29 cellular contexts compared by ENCODE assay signal in the genomic region with DNA sequence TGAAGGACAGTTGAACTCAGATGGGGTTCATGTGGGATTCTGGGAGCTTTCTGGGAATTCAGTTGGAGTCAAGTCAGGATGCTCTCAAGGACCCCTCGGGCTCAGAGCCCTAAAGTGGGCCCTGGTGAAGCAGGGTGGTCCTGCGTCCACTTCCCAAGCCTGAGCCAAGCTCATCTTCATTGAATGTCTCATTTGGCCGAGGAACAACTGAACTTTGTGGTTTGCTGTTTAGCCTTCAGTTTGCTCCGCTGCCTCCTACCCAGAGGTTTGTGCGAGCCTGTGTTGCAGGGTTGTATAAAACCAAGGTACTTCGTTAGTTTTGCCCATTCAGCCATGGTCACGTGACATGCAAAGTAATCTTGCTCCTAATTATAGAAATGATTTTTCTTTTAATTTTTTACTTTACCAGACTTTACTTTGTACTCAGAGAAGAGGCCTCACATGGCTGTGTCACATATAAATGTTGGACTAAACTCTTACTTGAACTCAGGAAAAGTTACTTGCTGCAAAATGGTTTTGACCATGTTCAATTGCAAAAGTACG. TPM values are rescaled to one million over a fixed set of nuclear protein-coding genes. Genes with fewer than 3 reads are reported as not detected.
"Had no signal": no experiment of that assay in that cellular context is flagged by ENCODE, and none has a peak within 500 bp of the region (broad histone marks: within the 10 kb centered on the region; RNA-seq: fewer than 3 reads in every experiment).

No MANE protein-coding gene starts in this region.

- H3K27me3 ChIP-seq: brain microvascular endothelial cell, SJCRH30 had no signal

- H3K36me3 Mint-ChIP-seq: activated naive CD4-positive, alpha-beta T cell treated with anti-CD3 and anti-CD28 coated beads, Interleukin-2, amount 10 ng/mL, durations not matched to agents 7 days and 5 days; activated naive CD8-positive, alpha-beta T cell treated with anti-CD3 and anti-CD28 coated beads for 36 hours had no signal

- H3K9me3 Mint-ChIP-seq: activated naive CD4-positive, alpha-beta T cell treated with anti-CD3 and anti-CD28 coated beads, Interleukin-2, amount 10 ng/mL, durations not matched to agents 7 days and 5 days; activated naive CD8-positive, alpha-beta T cell treated with anti-CD3 and anti-CD28 coated beads for 36 hours had no signal

- H3K27ac Mint-ChIP-seq: activated CD4-positive, alpha-beta memory T cell treated with anti-CD3 and anti-CD28 coated beads, Interleukin-2, amount 10 ng/mL, durations not matched to agents 7 days and 5 days; activated CD4-positive, alpha-beta T cell treated with anti-CD3 and anti-CD28 coated beads for 36 hours; activated naive CD4-positive, alpha-beta T cell treated with anti-CD3 and anti-CD28 coated beads, Interleukin-2, amount 10 ng/mL, durations not matched to agents 7 days and 5 days; activated naive CD8-positive, alpha-beta T cell treated with anti-CD3 and anti-CD28 coated beads for 36 hours; activated T-helper 17 cell treated with anti-CD3 and anti-CD28 coated beads, Interleukin-2, amount 50 U/mL, for 72 hours had no signal

- H3K4me3 Mint-ChIP-seq: activated CD4-positive, alpha-beta memory T cell treated with anti-CD3 and anti-CD28 coated beads, Interleukin-2, amount 10 ng/mL, durations not matched to agents 7 days and 5 days; activated CD4-positive, alpha-beta T cell treated with anti-CD3 and anti-CD28 coated beads for 36 hours; activated naive CD4-positive, alpha-beta T cell treated with anti-CD3 and anti-CD28 coated beads, Interleukin-2, amount 10 ng/mL, durations not matched to agents 7 days and 5 days; activated naive CD8-positive, alpha-beta T cell treated with anti-CD3 and anti-CD28 coated beads for 36 hours; activated T-helper 17 cell treated with anti-CD3 and anti-CD28 coated beads, Interleukin-2, amount 50 U/mL, for 72 hours had no signal

- H3K4me3 ChIP-seq: SJCRH30 had no signal

- H3K27ac ChIP-seq: brain microvascular endothelial cell, SJCRH30, VCaP had no signal

- H3K27me3 Mint-ChIP-seq: activated CD4-positive, alpha-beta memory T cell treated with anti-CD3 and anti-CD28 coated beads, Interleukin-2, amount 10 ng/mL, durations not matched to agents 7 days and 5 days had no signal

- H3K9me3 ChIP-seq: SJCRH30, SK-N-SH had no signal

- H3K4me1 Mint-ChIP-seq: activated CD4-positive, alpha-beta memory T cell treated with anti-CD3 and anti-CD28 coated beads, Interleukin-2, amount 10 ng/mL, durations not matched to agents 7 days and 5 days; activated CD4-positive, alpha-beta T cell treated with anti-CD3 and anti-CD28 coated beads for 36 hours; activated naive CD4-positive, alpha-beta T cell treated with anti-CD3 and anti-CD28 coated beads, Interleukin-2, amount 10 ng/mL, durations not matched to agents 7 days and 5 days; activated naive CD8-positive, alpha-beta T cell treated with anti-CD3 and anti-CD28 coated beads for 36 hours; activated T-helper 17 cell treated with anti-CD3 and anti-CD28 coated beads, Interleukin-2, amount 50 U/mL, for 72 hours had no signal

- DNase-seq: activated CD4-positive, alpha-beta memory T cell treated with anti-CD3 and anti-CD28 coated beads, Interleukin-2, amount 10 ng/mL, durations not matched to agents 7 days and 5 days; activated CD4-positive, alpha-beta T cell treated with anti-CD3 and anti-CD28 coated beads for 36 hours; activated CD4-positive, alpha-beta T cell treated with anti-CD3 and anti-CD28 coated beads, Interleukin-2, amount 50 U/mL, for 1 hour; activated gamma-delta T cell; activated naive CD4-positive, alpha-beta T cell treated with anti-CD3 and anti-CD28 coated beads, Interleukin-2, amount 10 ng/mL, durations not matched to agents 7 days and 5 days; activated naive CD8-positive, alpha-beta T cell treated with anti-CD3 and anti-CD28 coated beads for 36 hours; activated T-cell treated with anti-CD3 and anti-CD28 coated beads for 4 hours; activated T-cell treated with anti-CD3 and anti-CD28 coated beads, Interleukin-2, amount 50 U/mL, for 48 hours; brain microvascular endothelial cell; Karpas-422; NCI-H146; NCI-H187 treated with DMSO at 0.1 percent for 48 hours; NCI-H2081 treated with DMSO at 0.1 percent for 48 hours; NCI-H2227 treated with DMSO at 0.1 percent for 48 hours; NCI-H446 treated with DMSO at 0.1 percent for 48 hours; NCI-H524 treated with DMSO at 0.1 percent for 48 hours; NCI-H748 treated with DMSO at 0.1 percent for 48 hours; NK-92 treated with Interleukin-12 subunit alpha and Interleukin-12 subunit beta, amount 100 ng/mL, for 24 hours; OCI-M1; RPMI8226; SJCRH30; SK-N-SH; T-helper 1 cell had no signal

- H3K9ac ChIP-seq: SK-N-SH had no signal

- ATAC-seq: activated CD4-positive, alpha-beta T cell treated with anti-CD3 and anti-CD28 coated beads for 36 hours; activated T-helper 17 cell treated with anti-CD3 and anti-CD28 coated beads, Interleukin-2, amount 50 U/mL, for 72 hours; Panc1; Right ventricle myocardium inferior had no signal

- H3K36me3 ChIP-seq: brain microvascular endothelial cell, SJCRH30 had no signal

- H3K4me2 ChIP-seq: SK-N-SH had no signal

RNA-seq across cellular contexts. Expression of a gene that starts 49.7 kb away (rescaled TPM):
- total RNA-seq: activated CD4-positive, alpha-beta memory T cell treated with anti-CD3 and anti-CD28 coated beads, Interleukin-2, amount 10 ng/mL, durations not matched to agents 7 days and 5 days; activated CD4-positive, alpha-beta T cell treated with anti-CD3 and anti-CD28 coated beads for 36 hours; activated CD8-positive, alpha-beta memory T cell treated with anti-CD3 and anti-CD28 coated beads for 36 hours; activated naive CD8-positive, alpha-beta T cell treated with anti-CD3 and anti-CD28 coated beads for 36 hours; T-helper 2 cell treated with Interferon-gamma antibody and Interleukin-4, amounts not matched to agents 100 ng/mL and 5 ng/mL, for 36 hours had no signal
